ENCODE assay signal across 1 cellular context in genomic region chr15:62240121-62240520, GRCh38.
TF ChIP-seq lines count a peak whose summit lies in the region.

No MANE protein-coding gene starts in this region.

TF ChIP-seq in HepG2, 621 proteins besides CTCF, POLR2A, EP300 and RAD21 (continued from another document):
- TF ChIP-seq ZNF556 (CRISPR knock-in tag; IDR thresholded peaks at IDR 0.05; ENCODE audit: borderline replicate concordance) (no peak), HNF1B (CRISPR knock-in tag; IDR thresholded peaks at IDR 0.05) (no peak)
